In genomic region chr9:133348763-133349573, GRCh38 we compare ENCODE assay signal across 8 cellular contexts. TPM values are rescaled to one million over a fixed set of nuclear protein-coding genes. Genes with fewer than 3 reads are reported as not detected.
A peak's percentile ranks its signal among the peaks of the same experiment; 100 is the strongest.
DNase-seq lines count a peak whose midpoint lies in the region; ATAC-seq and TF ChIP-seq lines count a peak whose summit lies in the region.

No MANE protein-coding gene starts in this region.

- peak overlapping the region; percentile 89 to 98 (median 97) for H3K4me3 ChIP-seq in adrenal gland
- peak overlapping the region; percentile 98 to 99 for H3K4me3 ChIP-seq in testis

- H3K4me1 ChIP-seq in adrenal gland (replicated peaks in 1 of 2): peaks cover 14 to 27% of the 10 kb centered on the region in 2 donors
- H3K4me1 ChIP-seq in testis: peaks cover 24% of the 10 kb centered on the region

- intact Hi-C loops in activated CD4-positive, alpha-beta T cell treated with anti-CD3 and anti-CD28 coated beads for 36 hours (cut with DNase I, micrococcal nuclease): loop anchor here (1.0 to 10.0 kb wide), 12 partner anchors 7 to 994 kb away; partner anchors contain the start of genes SURF1 (in 2 of the 2), SURF2 (in 2 of the 2), BRD3 (in 1 of the 2) and CACFD1 (in 1 of the 2)
- intact Hi-C loops in adrenal gland (cut with DNase I) (no loop called here), left colon (cut with DNase I, micrococcal nuclease) (no loop called here), testis (cut with DNase I; ENCODE audit: low total_unique reads) (no loop called here)

- H3K9me3 ChIP-seq in adrenal gland (replicated peaks in 1 of 3) (no peaks in the 10 kb centered on the region), testis (no peaks in the 10 kb centered on the region)

- TF ChIP-seq CTCF in adrenal gland (IDR thresholded peaks at IDR 0.05): no peak
- TF ChIP-seq CTCF in testis (IDR thresholded peaks at IDR 0.05): no peak

- 6 to 18% (median 12%) methylated on average over 13 to 23 of the region's 23 CpGs for WGBS in adrenal gland, 4 donors
- WGBS in testis, 2 donors: 10 to 14% methylated on average over 23 of the region's 23 CpGs

- H3K27me3 ChIP-seq in adrenal gland (no peaks in the 10 kb centered on the region), testis (no peaks in the 10 kb centered on the region)

- peak overlapping the region; percentile 97 for H3K4me3 Mint-ChIP-seq in activated CD4-positive, alpha-beta T cell treated with anti-CD3 and anti-CD28 coated beads for 36 hours

- H3K36me3 Mint-ChIP-seq in activated CD4-positive, alpha-beta T cell treated with anti-CD3 and anti-CD28 coated beads for 36 hours (ENCODE audit: low read depth): peaks cover 79% of the 10 kb centered on the region

- DNase-seq in activated CD4-positive, alpha-beta T cell treated with anti-CD3 and anti-CD28 coated beads for 36 hours: no peak
- DNase-seq in activated CD4-positive, alpha-beta T cell treated with anti-CD3 and anti-CD28 coated beads for 1 hour: no peak
- DNase-seq in adrenal gland (peak in 3 of 7 donors; percentile 38 to 63 (median 51)), left colon (no peak), testis (no peak), pons (ENCODE audit: low spot score) (no peak)
- DNase-seq in stimulated activated CD4-positive, alpha-beta T cell treated with anti-CD3 and anti-CD28 coated beads, Interleukin-4, amount 100 ng/mL, for 1 hour: no peak

- POLR2A ChIA-PET in activated CD4-positive, alpha-beta T cell treated with anti-CD3 and anti-CD28 coated beads for 36 hours (lab: Charles Lee): interaction anchor here (13.3 kb wide), 1 partner anchor 22 kb away, joined by 287 read pairs; no protein-coding TSS in a partner anchor

- no peak for TF ChIP-seq POLR2A in adrenal gland (IDR thresholded peaks at IDR 0.05)
- TF ChIP-seq POLR2A in testis (IDR thresholded peaks at IDR 0.05): no peak

- CTCF ChIA-PET in activated CD4-positive, alpha-beta T cell treated with anti-CD3 and anti-CD28 coated beads for 36 hours (lab: Charles Lee): interaction anchor here (0.6 to 1.1 kb wide), 3 partner anchors 19 to 26 kb away, joined by 3 to 7 read pairs (median 3); no protein-coding TSS in a partner anchor

- no peaks in the 10 kb centered on the region for H3K27me3 Mint-ChIP-seq in activated CD4-positive, alpha-beta T cell treated with anti-CD3 and anti-CD28 coated beads for 36 hours

- H3K27ac Mint-ChIP-seq in activated CD4-positive, alpha-beta T cell treated with anti-CD3 and anti-CD28 coated beads for 36 hours: peak overlapping the region; percentile 97

- H3K4me1 Mint-ChIP-seq in activated CD4-positive, alpha-beta T cell treated with anti-CD3 and anti-CD28 coated beads for 36 hours: peaks cover 37% of the 10 kb centered on the region

- no peaks in the 10 kb centered on the region for H3K9me3 Mint-ChIP-seq in activated CD4-positive, alpha-beta T cell treated with anti-CD3 and anti-CD28 coated beads for 36 hours (ENCODE audit: low read depth)

- H3K27ac ChIP-seq in adrenal gland (peak overlapping the region; percentile 58 to 95 (median 94)), testis (peak overlapping the region; percentile 89 to 90)

- ATAC-seq in activated CD4-positive, alpha-beta T cell treated with anti-CD3 and anti-CD28 coated beads for 36 hours: no peak
- ATAC-seq in left colon (peak; percentile 2), GM18861 (IDR thresholded peaks at IDR 0.05; ENCODE audit: unreplicated experiment) (no peak)

- H3K36me3 ChIP-seq in adrenal gland (replicated peaks in 1 of 2) (peaks cover 0 to 61% of the 10 kb centered on the region in 2 donors), testis (ENCODE audit: low read depth, missing control alignments) (no peaks in the 10 kb centered on the region)

RNA-seq across cellular contexts. Expression of gene RPL7A, which starts 0.9 kb away (rescaled TPM):
- total RNA-seq in activated CD4-positive, alpha-beta T cell treated with anti-CD3 and anti-CD28 coated beads for 36 hours: 1,000 to 10,000 TPM; 3,179 to 3,246 TPM
- total RNA-seq in adrenal gland: 1,000 to 10,000 TPM; 1,947 to 3,128 (median 2,296) TPM
- polyA plus RNA-seq in adrenal gland: 1,000 to 10,000 TPM; 1,875 to 3,598 (median 2,830) TPM
- total RNA-seq in left colon: 1,000 to 10,000 TPM; 1,331 to 1,405 TPM
- 1,000 to 10,000 TPM in 1 of 2 donors, 100 to 1,000 TPM in 1; 856 to 1,453 TPM for total RNA-seq in testis
- polyA plus RNA-seq in testis (ENCODE audit: insufficient read depth, low read depth, low replicate concordance): 1,924 TPM

RNA-seq across cellular contexts. Expression of gene MED22, which starts 1.0 kb away (rescaled TPM):
- 10 to 100 TPM; 22.9 to 26.4 TPM for total RNA-seq in activated CD4-positive, alpha-beta T cell treated with anti-CD3 and anti-CD28 coated beads for 36 hours
- 10 to 100 TPM; 13.2 to 38.0 (median 34.5) TPM for total RNA-seq in adrenal gland
- polyA plus RNA-seq in adrenal gland: 10 to 100 TPM; 11.4 to 21.3 (median 17.8) TPM
- 10 to 100 TPM; 18.8 to 20.3 TPM for total RNA-seq in left colon
- total RNA-seq in testis: 10 to 100 TPM; 25.9 to 29.3 TPM
- polyA plus RNA-seq in testis (ENCODE audit: insufficient read depth, low read depth, low replicate concordance): 20.2 TPM

RNA-seq across cellular contexts. Expression of gene SURF1, which starts 7.3 kb away (rescaled TPM):
- 10 to 100 TPM; 17.4 to 29.1 TPM for total RNA-seq in activated CD4-positive, alpha-beta T cell treated with anti-CD3 and anti-CD28 coated beads for 36 hours
- total RNA-seq in adrenal gland (100 to 1,000 TPM in 1 of 8 donors, 10 to 100 TPM in 7; 53.0 to 111 (median 72.8) TPM), left colon (10 to 100 TPM; 42.0 to 48.2 TPM), testis (10 to 100 TPM; 51.4 to 58.9 TPM)
- polyA plus RNA-seq in adrenal gland (10 to 100 TPM; 55.7 to 96.3 (median 79.9) TPM), testis (ENCODE audit: insufficient read depth, low read depth, low replicate concordance) (71.0 TPM)

RNA-seq across cellular contexts. Expression of gene SURF2, which starts 7.4 kb away (rescaled TPM):
- total RNA-seq in activated CD4-positive, alpha-beta T cell treated with anti-CD3 and anti-CD28 coated beads for 36 hours: 10 to 100 TPM; 17.3 to 21.8 TPM
- total RNA-seq in adrenal gland (10 to 100 TPM; 13.4 to 29.2 (median 20.5) TPM), left colon (10 to 100 TPM in 1 of 2 donors, 1 to 10 TPM in 1; 9.5 to 10.9 TPM), testis (100 to 1,000 TPM; 103 to 121 TPM)
- polyA plus RNA-seq in adrenal gland (10 to 100 TPM; 19.9 to 53.0 (median 41.4) TPM), testis (ENCODE audit: insufficient read depth, low read depth, low replicate concordance) (160 TPM)

RNA-seq across cellular contexts. Expression of gene SURF6, which starts 13.0 kb away (rescaled TPM):
- total RNA-seq in activated CD4-positive, alpha-beta T cell treated with anti-CD3 and anti-CD28 coated beads for 36 hours: 10 to 100 TPM; 22.4 to 24.3 TPM
- total RNA-seq in adrenal gland (10 to 100 TPM in 7 of 8 donors, 1 to 10 TPM in 1; 6.2 to 30.2 (median 22.0) TPM), left colon (10 to 100 TPM; 24.1 to 27.8 TPM), testis (10 to 100 TPM; 28.5 to 36.0 TPM)
- polyA plus RNA-seq in adrenal gland (10 to 100 TPM; 18.7 to 36.4 (median 23.4) TPM), testis (ENCODE audit: insufficient read depth, low read depth, low replicate concordance) (19.8 TPM)

Comparison
In these comparisons a context has a peak if more than half of its experiments do, and no peak if none do; other contexts are left out.
1. intact Hi-C loops: an anchor here in activated CD4-positive, alpha-beta T cell treated with anti-CD3 and anti-CD28 coated beads for 36 hours (1.0 to 10.0 kb wide); none called in adrenal gland, left colon and testis.